16 cellular contexts compared by ENCODE assay signal in genomic region chr20:23150304-23151007, GRCh38.
DNase-seq lines count a peak whose midpoint lies in the region; ATAC-seq, FAIRE-seq and TF ChIP-seq lines count a peak whose summit lies in the region.
"Had no signal": no experiment of that assay in that cellular context is flagged by ENCODE, and none has a peak within 500 bp of the region (broad histone marks: within the 10 kb centered on the region; RNA-seq: fewer than 3 reads in every experiment).

No MANE protein-coding gene starts in this region.

- TF ChIP-seq POLR2A in HepG2 (IDR thresholded peaks at IDR 0.05; ENCODE audit: insufficient read depth in 1 of 2, low read depth in 2 of 2, low read length in 2 of 2), result no peak

- no peak overlapping the region for H3K4me3 Mint-ChIP-seq in activated T-helper 2 cell treated with anti-CD3 and anti-CD28 coated beads, Interferon-gamma antibody, Interleukin-2, Interleukin-4, amounts not matched to agents 10 μg/mL and 5 μg/mL and 100 μg/mL, durations not matched to agents 14 hours and 24 hours and 36 hours (ENCODE audit: low read depth)
- H3K4me3 Mint-ChIP-seq: nephron progenitor cell had no signal

- in situ Hi-C loops in HepG2 (cut with HindIII; ENCODE audit: extremely low pct_ligation_motif_present, low pct_unique_long_range_greater_than_20kb) (no loop called here), GM13977 (cut with MboI; ENCODE audit: low pct_unique_long_range_greater_than_20kb, low sequenced_read_pairs, unreplicated experiment) (no loop called here)

- H3K9me3 Mint-ChIP-seq in activated T-helper 2 cell treated with anti-CD3 and anti-CD28 coated beads, Interferon-gamma antibody, Interleukin-2, Interleukin-4, amounts not matched to agents 10 μg/mL and 5 μg/mL and 100 μg/mL, durations not matched to agents 14 hours and 24 hours and 36 hours, result no peaks in the 10 kb centered on the region

- ATAC-seq in Right ventricle myocardium superior (ENCODE audit: poor library complexity) (peak; percentile 19), left cardiac atrium (no peak), HepG2 (no peak), thoracic aorta (ENCODE audit: insufficient number of reproducible peaks, low FRiP score, low read depth) (no peak)

- H4K20me1 ChIP-seq in HepG2 (ENCODE audit: insufficient read depth, low read length), result no peaks in the 10 kb centered on the region

- no peak overlapping the region for H3K4me3 ChIP-seq in HepG2 (replicated peaks in 1 of 3; ENCODE audit: insufficient read depth in 1 of 3, low read depth in 2 of 3, low read length in 3 of 3)
- no peak overlapping the region for H3K4me3 ChIP-seq in thoracic aorta
- H3K4me3 ChIP-seq: MG63 had no signal

- H3K9me3 ChIP-seq in HepG2 (ENCODE audit: low read length), result peaks cover 5% of the 10 kb centered on the region; the same call in 1 of the 2 replicates
- no peaks in the 10 kb centered on the region for H3K9me3 ChIP-seq in thoracic aorta
- H3K9me3 ChIP-seq: MG63 had no signal

- CTCF ChIA-PET in HepG2 (lab: Yijun Ruan, JAX; ENCODE audit: low intra/inter-chr PET ratio, low total read pairs), result no interaction called here

- no peak for TF ChIP-seq RAD21 in HepG2 (CRISPR knock-in tag; IDR thresholded peaks at IDR 0.05)

- H3K27ac Mint-ChIP-seq in activated T-helper 2 cell treated with anti-CD3 and anti-CD28 coated beads, Interferon-gamma antibody, Interleukin-2, Interleukin-4, amounts not matched to agents 10 μg/mL and 5 μg/mL and 100 μg/mL, durations not matched to agents 14 hours and 24 hours and 36 hours, result peak overlapping the region; percentile 15

- H3K9ac ChIP-seq in HepG2 (ENCODE audit: insufficient read depth, low read depth, low read length), result no peak overlapping the region

- FAIRE-seq in HepG2 (lab: Jason Lieb, UNC), result no peak
- FAIRE-seq: RCC 7860 had no signal

- peaks cover 49% of the 10 kb centered on the region for H3K4me1 Mint-ChIP-seq in activated T-helper 2 cell treated with anti-CD3 and anti-CD28 coated beads, Interferon-gamma antibody, Interleukin-2, Interleukin-4, amounts not matched to agents 10 μg/mL and 5 μg/mL and 100 μg/mL, durations not matched to agents 14 hours and 24 hours and 36 hours (ENCODE audit: low read depth)

- TF ChIP-seq CTCF in HepG2 (CRISPR knock-in tag; IDR thresholded peaks at IDR 0.05) (no peak), thoracic aorta (IDR thresholded peaks at IDR 0.05) (no peak), GM13977 (IDR thresholded peaks at IDR 0.05; ENCODE audit: extremely low read depth, insufficient read depth, missing control alignments) (no peak)

- no peaks in the 10 kb centered on the region for H3K36me3 Mint-ChIP-seq in activated T-helper 2 cell treated with anti-CD3 and anti-CD28 coated beads, Interferon-gamma antibody, Interleukin-2, Interleukin-4, amounts not matched to agents 10 μg/mL and 5 μg/mL and 100 μg/mL, durations not matched to agents 14 hours and 24 hours and 36 hours (ENCODE audit: low read depth)

- H3K36me3 ChIP-seq in HepG2 (replicated peaks in 1 of 2; ENCODE audit: control insufficient read depth in 1 of 2, insufficient read depth in 2 of 2, low read length in 2 of 2), result no peaks in the 10 kb centered on the region
- no peaks in the 10 kb centered on the region for H3K36me3 ChIP-seq in thoracic aorta
- H3K36me3 ChIP-seq: MG63 had no signal

- H3K27me3 Mint-ChIP-seq in activated T-helper 2 cell treated with anti-CD3 and anti-CD28 coated beads, Interferon-gamma antibody, Interleukin-2, Interleukin-4, amounts not matched to agents 10 μg/mL and 5 μg/mL and 100 μg/mL, durations not matched to agents 14 hours and 24 hours and 36 hours (ENCODE audit: low read depth), result no peaks in the 10 kb centered on the region

- H3K27me3 ChIP-seq in HepG2 (ENCODE audit: control insufficient read depth in 1 of 2, insufficient read depth in 2 of 2, low read length in 2 of 2) (no peaks in the 10 kb centered on the region; a peak in 1 of 5 replicates), thoracic aorta (replicated peaks; ENCODE audit: insufficient read depth) (no peaks in the 10 kb centered on the region)
- H3K27me3 ChIP-seq: MG63 had no signal

- H3K79me2 ChIP-seq in HepG2 (ENCODE audit: insufficient read depth, low read length), result no peaks in the 10 kb centered on the region

- no TSS peak for BruUV-seq in HepG2 (replicated peaks; lab: Mats Ljungman, UMichigan)

- DNase-seq in Right ventricle myocardium superior (no peak), left cardiac atrium (no peak), HepG2 (ENCODE audit: low spot score) (no peak), thoracic aorta (ENCODE audit: low spot score) (no peak), NCI-H748 (lab: John Stamatoyannopoulos, UW; ENCODE audit: unreplicated experiment) (no peak), NCI-H446 treated with DMSO at 0.1 percent for 48 hours (lab: John Stamatoyannopoulos, UW) (no peak), GM13977 (ENCODE audit: low spot score) (no peak)
- no peak for DNase-seq in activated T-helper 2 cell treated with anti-CD3 and anti-CD28 coated beads, Interferon-gamma antibody, Interleukin-2, Interleukin-4, amounts not matched to agents 10 μg/mL and 5 μg/mL and 100 μg/mL, durations not matched to agents 14 hours and 24 hours and 36 hours (ENCODE audit: low spot score)
- DNase-seq: activated CD4-positive, alpha-beta T cell treated with anti-CD3 and anti-CD28 coated beads, Interleukin-2, amount 50 U/mL, for 48 hours; amygdala; COR-L47; MG63; NCI-H2029 treated with DMSO at 0.1 percent for 48 hours; NCI-H69; nephron progenitor cell had no signal

- intact Hi-C loops in Right ventricle myocardium superior (cut with DNase I), result no loop called here
- intact Hi-C loops in left cardiac atrium (cut with DNase I), result no loop called here
- intact Hi-C loops in activated T-helper 2 cell treated with anti-CD3 and anti-CD28 coated beads, Interferon-gamma antibody, Interleukin-2, Interleukin-4, amounts not matched to agents 10 μg/mL and 5 μg/mL and 100 μg/mL, durations not matched to agents 14 hours and 24 hours and 36 hours (cut with micrococcal nuclease), result no loop called here
- intact Hi-C loops in HepG2 (cut with micrococcal nuclease; ENCODE audit: unreplicated experiment), result no loop called here

- 52% methylated on average over 8 of the region's 8 CpGs for WGBS in HepG2 (ENCODE audit: low lambda C conversion rate)

- H3K4me1 ChIP-seq in HepG2 (ENCODE audit: insufficient read depth, low read length) (peaks cover 60% of the 10 kb centered on the region), thoracic aorta (ENCODE audit: control insufficient read depth in 1 of 2, low read depth in 2 of 2) (peaks cover 39 to 95% of the 10 kb centered on the region in 2 donors)

- H3K27ac ChIP-seq in HepG2 (ENCODE audit: extremely low read length, insufficient read depth, low read length) (no peak overlapping the region), thoracic aorta (peak overlapping the region; percentile 94 to 96)

- H2AFZ ChIP-seq in HepG2 (ENCODE audit: low read length), result no peak overlapping the region

- no peak overlapping the region for H3K4me2 ChIP-seq in HepG2 (ENCODE audit: low read depth, low read length)

- TF ChIP-seq EP300 in HepG2 (IDR thresholded peaks at IDR 0.05; ENCODE audit: low read depth in 2 of 2, low read length in 2 of 2) (no peak), HepG2 (CRISPR knock-in tag; IDR thresholded peaks at IDR 0.05; ENCODE audit: borderline replicate concordance) (no peak)

- POLR2A ChIA-PET in HepG2 (lab: Yijun Ruan, JAX), result interaction anchor here (1.4 kb wide), 1 partner anchor 120 kb away, joined by 4 read pairs; no protein-coding TSS in a partner anchor

TF ChIP-seq in HepG2, 621 proteins besides CTCF, POLR2A, EP300 and RAD21:
- TF ChIP-seq HNRNPL (IDR thresholded peaks at IDR 0.05; ENCODE audit: low read depth, low read length), result 0 out of 2 replicates have a peak, but pooled peaks have one; percentile 53
- no peak for TF ChIP-seq XBP1 (CRISPR knock-in tag; IDR thresholded peaks at IDR 0.05)
TF ChIP-seq in HepG2: peak in this region for 1.
